In genomic region chr15:90838544-90838943, GRCh38 we compare ENCODE assay signal across 13 cellular contexts. TPM values are rescaled to one million over a fixed set of nuclear protein-coding genes. Genes with fewer than 3 reads are reported as not detected.
DNase-seq lines count a peak whose midpoint lies in the region; ATAC-seq and TF ChIP-seq lines count a peak whose summit lies in the region.
"Had no signal": no experiment of that assay in that cellular context is flagged by ENCODE, and none has a peak within 500 bp of the region (broad histone marks: within the 10 kb centered on the region; RNA-seq: fewer than 3 reads in every experiment).

No MANE protein-coding gene starts in this region.

- H3K4me1 ChIP-seq in OCI-LY7 (ENCODE audit: insufficient read depth, low read length, poor library complexity, severe bottlenecking): peaks cover 32% of the 10 kb centered on the region
- no peaks in the 10 kb centered on the region for H3K4me1 ChIP-seq in psoas muscle

- H3K27ac Mint-ChIP-seq in activated naive CD4-positive, alpha-beta T cell treated with anti-CD3 and anti-CD28 coated beads for 36 hours: peak overlapping the region; percentile 97
- no peak overlapping the region for H3K27ac Mint-ChIP-seq in stimulated activated naive B cell treated with anti-CD40 and anti-IgM and Interleukin-4, amounts not matched to agents 10 μg/mL and 1 μg/mL and 100 μg/mL, for 72 hours

- TF ChIP-seq CTCF in OCI-LY7 (conservative IDR thresholded peaks at IDR 0.05; ENCODE audit: low read length) (no peak), psoas muscle (IDR thresholded peaks at IDR 0.05) (no peak)

- no peaks in the 10 kb centered on the region for H3K79me2 ChIP-seq in OCI-LY7 (ENCODE audit: insufficient read depth, low read depth, low read length)

- BruUV-seq in OCI-LY7 (replicated peaks; lab: Mats Ljungman, UMichigan): no TSS peak

- peak overlapping the region; percentile 84 for H3K4me3 Mint-ChIP-seq in activated naive CD4-positive, alpha-beta T cell treated with anti-CD3 and anti-CD28 coated beads for 36 hours
- H3K4me3 Mint-ChIP-seq in stimulated activated naive B cell treated with anti-CD40 and anti-IgM and Interleukin-4, amounts not matched to agents 10 μg/mL and 1 μg/mL and 100 μg/mL, for 72 hours: peak overlapping the region; percentile 46 to 57

- no peak for ATAC-seq in stimulated activated naive B cell treated with anti-CD40 and anti-IgM and Interleukin-4, amounts not matched to agents 10 μg/mL and 1 μg/mL and 100 μg/mL, for 72 hours (replicated peaks)
- ATAC-seq in GM18517 (IDR thresholded peaks at IDR 0.05; ENCODE audit: unreplicated experiment) (no peak), psoas muscle (no peak), HG03175 (IDR thresholded peaks at IDR 0.05; ENCODE audit: unreplicated experiment) (no peak)

- no peak overlapping the region for H3K27ac ChIP-seq in OCI-LY7 (ENCODE audit: low read depth, low read length, poor library complexity, severe bottlenecking)
- no peak overlapping the region for H3K27ac ChIP-seq in psoas muscle
- H3K27ac ChIP-seq: KMS-11 had no signal

- CTCF ChIA-PET in activated naive CD4-positive, alpha-beta T cell treated with anti-CD3 and anti-CD28 coated beads for 36 hours (lab: Charles Lee): interaction anchor here (1.1 to 1.8 kb wide), 3 partner anchors 22 to 94 kb away, joined by 5 to 8 read pairs (median 7); partner anchors contain the start of gene HDDC3
- CTCF ChIA-PET in OCI-LY7 (lab: Charles Lee; ENCODE audit: unreplicated experiment): no interaction called here

- peaks cover 63% of the 10 kb centered on the region for H3K4me1 Mint-ChIP-seq in activated naive CD4-positive, alpha-beta T cell treated with anti-CD3 and anti-CD28 coated beads for 36 hours (ENCODE audit: low read depth)
- peaks cover 30 to 46% of the 10 kb centered on the region in 2 donors for H3K4me1 Mint-ChIP-seq in stimulated activated naive B cell treated with anti-CD40 and anti-IgM and Interleukin-4, amounts not matched to agents 10 μg/mL and 1 μg/mL and 100 μg/mL, for 72 hours

- no peak overlapping the region for H3K4me3 ChIP-seq in OCI-LY7 (ENCODE audit: low read depth, low read length, poor library complexity, severe bottlenecking)
- no peak overlapping the region for H3K4me3 ChIP-seq in psoas muscle
- H3K4me3 ChIP-seq: lower lobe of right lung had no signal

- H3K9me3 Mint-ChIP-seq in activated naive CD4-positive, alpha-beta T cell treated with anti-CD3 and anti-CD28 coated beads for 36 hours: no peaks in the 10 kb centered on the region
- no peaks in the 10 kb centered on the region for H3K9me3 Mint-ChIP-seq in stimulated activated naive B cell treated with anti-CD40 and anti-IgM and Interleukin-4, amounts not matched to agents 10 μg/mL and 1 μg/mL and 100 μg/mL, for 72 hours

- 82 to 86% (median 85%) methylated on average over 15 of the region's 15 CpGs for whole genome bisulfite sequencing in psoas muscle, 3 donors

- H3K36me3 Mint-ChIP-seq in activated naive CD4-positive, alpha-beta T cell treated with anti-CD3 and anti-CD28 coated beads for 36 hours (ENCODE audit: low read depth): peaks cover 25% of the 10 kb centered on the region
- no peaks in the 10 kb centered on the region for H3K36me3 Mint-ChIP-seq in stimulated activated naive B cell treated with anti-CD40 and anti-IgM and Interleukin-4, amounts not matched to agents 10 μg/mL and 1 μg/mL and 100 μg/mL, for 72 hours

- H2AFZ ChIP-seq in OCI-LY7 (ENCODE audit: low read length): no peak overlapping the region

- H3K36me3 ChIP-seq in OCI-LY7 (ENCODE audit: insufficient read depth, low read length): no peaks in the 10 kb centered on the region
- H3K36me3 ChIP-seq in psoas muscle (ENCODE audit: insufficient read depth in 1 of 2, low read depth in 1 of 2): no peaks in the 10 kb centered on the region
- H3K36me3 ChIP-seq: lower lobe of right lung had no signal

- intact Hi-C loops in activated naive CD4-positive, alpha-beta T cell treated with anti-CD3 and anti-CD28 coated beads for 36 hours (cut with micrococcal nuclease): loop anchor here (1.0 kb wide), 4 partner anchors 8 to 31 kb away; no protein-coding TSS in a partner anchor
- intact Hi-C loops in OCI-LY7 (cut with micrococcal nuclease; ENCODE audit: unreplicated experiment): no loop called here
- intact Hi-C loops in psoas muscle (cut with DNase I): no loop called here

- peak; percentile 76 for DNase-seq in activated naive CD4-positive, alpha-beta T cell treated with anti-CD3 and anti-CD28 coated beads for 36 hours
- DNase-seq in activated naive CD4-positive, alpha-beta T cell (lab: John Stamatoyannopoulos, UW): no peak
- no peak for DNase-seq in OCI-LY7 (ENCODE audit: low spot score)
- DNase-seq in central memory CD4-positive, alpha-beta T cell: peak; percentile 28
- DNase-seq in stimulated activated naive B cell treated with anti-CD40 and anti-IgM and Interleukin-4, amounts not matched to agents 10 μg/mL and 1 μg/mL and 100 μg/mL, for 72 hours: no peak
- no peak for DNase-seq in psoas muscle
- DNase-seq: dermis blood vessel endothelial cell, lower lobe of right lung, NCI-H1417 treated with DMSO at 0.1 percent for 48 hours, occipital lobe had no signal

- H3K27me3 ChIP-seq in psoas muscle (ENCODE audit: insufficient read depth in 3 of 3, low read length in 2 of 3): no peaks in the 10 kb centered on the region

- no peaks in the 10 kb centered on the region for H3K9me2 ChIP-seq in OCI-LY7 (ENCODE audit: insufficient read depth, low read length)

- H3K27me3 Mint-ChIP-seq in activated naive CD4-positive, alpha-beta T cell treated with anti-CD3 and anti-CD28 coated beads for 36 hours (ENCODE audit: low read depth): no peaks in the 10 kb centered on the region
- no peaks in the 10 kb centered on the region for H3K27me3 Mint-ChIP-seq in stimulated activated naive B cell treated with anti-CD40 and anti-IgM and Interleukin-4, amounts not matched to agents 10 μg/mL and 1 μg/mL and 100 μg/mL, for 72 hours

- no peaks in the 10 kb centered on the region for H4K20me1 ChIP-seq in OCI-LY7 (ENCODE audit: insufficient read depth, low read length)

- POLR2A ChIA-PET in OCI-LY7 (lab: Charles Lee): interaction anchor here (0.8 to 1.8 kb wide), 4 partner anchors 22 to 93 kb away, joined by 3 to 7 read pairs (median 6); partner anchors contain the start of gene HDDC3

- peak overlapping the region; percentile 7; the same call in 1 of the 2 replicates for H3K4me2 ChIP-seq in OCI-LY7 (ENCODE audit: low read length)
- H3K4me2 ChIP-seq: KMS-11 had no signal

- H3K9me3 ChIP-seq in OCI-LY7 (ENCODE audit: low read length) (no peaks in the 10 kb centered on the region), psoas muscle (no peaks in the 10 kb centered on the region)
- H3K9me3 ChIP-seq: lower lobe of right lung had no signal

RNA-seq across cellular contexts. Expression of gene FURIN, which starts 29.8 kb away (rescaled TPM):
- total RNA-seq in activated naive CD4-positive, alpha-beta T cell treated with anti-CD3 and anti-CD28 coated beads for 36 hours: 100 to 1,000 TPM; 443 to 448 TPM
- total RNA-seq in OCI-LY7 (2014; rRNA removed; shearing (Covaris generic)): 2.1 and 4.9 TPM in 2 replicates
- 7.4 and 10.3 TPM in 2 replicates for total RNA-seq in OCI-LY7 (2022)
- total RNA-seq in psoas muscle: 10 to 100 TPM; 27.2 to 67.8 (median 55.7) TPM
- 10 to 100 TPM; 37.6 to 99.3 (median 40.8) TPM for polyA plus RNA-seq in psoas muscle

RNA-seq across cellular contexts. Expression of gene FES, which starts 45.8 kb away (rescaled TPM):
- total RNA-seq in activated naive CD4-positive, alpha-beta T cell treated with anti-CD3 and anti-CD28 coated beads for 36 hours: 10 to 100 TPM; 22.6 to 24.2 TPM
- 3.3 and 4.7 TPM in 2 replicates for total RNA-seq in OCI-LY7 (2014; rRNA removed; shearing (Covaris generic))
- 3.0 and 3.2 TPM in 2 replicates for total RNA-seq in OCI-LY7 (2022)
- 1 to 10 TPM; 6.7 to 7.7 (median 7.2) TPM for total RNA-seq in psoas muscle
- 1 to 10 TPM; 4.2 to 8.1 (median 5.5) TPM for polyA plus RNA-seq in psoas muscle

Comparison
In these comparisons a context has a peak if more than half of its experiments do, and no peak if none do; other contexts are left out.
1. DNase-seq: peak in activated naive CD4-positive, alpha-beta T cell treated with anti-CD3 and anti-CD28 coated beads for 36 hours (single experiment) and central memory CD4-positive, alpha-beta T cell (single experiment); none in activated naive CD4-positive, alpha-beta T cell (0 of 4), OCI-LY7 (single experiment), stimulated activated naive B cell treated with anti-CD40 and anti-IgM and Interleukin-4, amounts not matched to agents 10 μg/mL and 1 μg/mL and 100 μg/mL, for 72 hours (single experiment) and psoas muscle (0 of 2).
2. RNA of gene FURIN, which starts 29.8 kb away (total RNA-seq): 443 to 448 TPM in activated naive CD4-positive, alpha-beta T cell treated with anti-CD3 and anti-CD28 coated beads for 36 hours; 27.2 to 67.8 TPM in psoas muscle and 2.1 to 10.3 TPM in OCI-LY7; every median in the first group is over 4 times any median in the second.